1 cellular context compared by ENCODE assay signal in genomic region chr2:110955045-110955444, GRCh38.
TF ChIP-seq lines count a peak whose summit lies in the region.

No MANE protein-coding gene starts in this region.

TF ChIP-seq in HepG2, 621 proteins besides CTCF, POLR2A, EP300 and RAD21:
- TF ChIP-seq THAP9 (CRISPR knock-in tag; IDR thresholded peaks at IDR 0.05; ENCODE audit: borderline replicate concordance), result no peak
- TF ChIP-seq ZNF337 (CRISPR knock-in tag; IDR thresholded peaks at IDR 0.05; ENCODE audit: borderline replicate concordance, low read depth), result no peak
- TF ChIP-seq MAFK (conservative IDR thresholded peaks at IDR 0.05 in 1 of 2, IDR thresholded peaks at IDR 0.05 in 1 of 2; ENCODE audit: low read length in 2 of 2), result peak; percentile 59 to 74
- TF ChIP-seq MED8 (CRISPR knock-in tag; IDR thresholded peaks at IDR 0.05; ENCODE audit: insufficient replicate concordance), result no peak
- TF ChIP-seq ZEB1 (IDR thresholded peaks at IDR 0.05; ENCODE audit: insufficient replicate concordance, low read depth), result no peak
- TF ChIP-seq MAFF (IDR thresholded peaks at IDR 0.05; ENCODE audit: low read depth, low read length), result peak; percentile 55
